In genomic region chr6:42393339-42393738, GRCh38 we compare ENCODE assay signal across 22 cellular contexts. TPM values are rescaled to one million over a fixed set of nuclear protein-coding genes. Genes with fewer than 3 reads are reported as not detected.
DNase-seq lines count a peak whose midpoint lies in the region; ATAC-seq, FAIRE-seq and TF ChIP-seq lines count a peak whose summit lies in the region.
"Had no signal": no experiment of that assay in that cellular context is flagged by ENCODE, and none has a peak within 500 bp of the region (broad histone marks: within the 10 kb centered on the region; RNA-seq: fewer than 3 reads in every experiment).

No MANE protein-coding gene starts in this region.

- no peak for TF ChIP-seq RAD21 in GM12878 (IDR thresholded peaks at IDR 0.05; ENCODE audit: insufficient read depth, low read depth, low read length)

- BruUV-seq in GM12878 (replicated peaks; lab: Mats Ljungman, UMichigan) = no TSS peak

- WGBS in GM12878 (ENCODE audit: insufficient coverage, insufficient replicate concordance, low lambda C conversion rate, missing lambda C conversion rate) = 10% methylated on average over 3 of the region's 3 CpGs
- 81 to 100% methylated on average over 2 to 3 of the region's 3 CpGs for WGBS in gastroesophageal sphincter (ENCODE audit: low coverage in 1 of 2), 2 donors
- WGBS in smooth muscle cell (ENCODE audit: low lambda C conversion rate) = 91% methylated on average over 3 of the region's 3 CpGs

- TF ChIP-seq POLR2A in GM12878 (IDR thresholded peaks at IDR 0.05; ENCODE audit: low read depth, low read length) = no peak
- no peak for TF ChIP-seq POLR2A in gastroesophageal sphincter (IDR thresholded peaks at IDR 0.05)

- peaks cover 97% of the 10 kb centered on the region for H3K4me1 Mint-ChIP-seq in CD4-positive, alpha-beta T cell (ENCODE audit: low read depth)
- peaks cover 30% of the 10 kb centered on the region for H3K4me1 Mint-ChIP-seq in nephron

- no peaks in the 10 kb centered on the region for H3F3A ChIP-seq in smooth muscle cell (ENCODE audit: low read depth)

- CTCF ChIA-PET in CD4-positive, alpha-beta T cell (lab: Charles Lee) = interaction anchor here (0.7 kb wide), 1 partner anchor 48 kb away, joined by 3 read pairs; no protein-coding TSS in a partner anchor
- CTCF ChIA-PET in GM12878 (lab: Yijun Ruan, JAX) = no interaction called here

- H3K4me1 ChIP-seq in GM12878 (ENCODE audit: control insufficient read depth, insufficient read depth, low read length) = peaks cover 35% of the 10 kb centered on the region
- H3K4me1 ChIP-seq in gastroesophageal sphincter = no peaks in the 10 kb centered on the region
- H3K4me1 ChIP-seq in smooth muscle cell (ENCODE audit: low read depth) = peaks cover 2% of the 10 kb centered on the region
- H3K4me1 ChIP-seq: gastrocnemius medialis, parathyroid adenoma, tibial artery had no signal

- H2AFZ ChIP-seq in GM12878 (ENCODE audit: control insufficient read depth, low read depth, low read length) = no peak overlapping the region
- no peak overlapping the region for H2AFZ ChIP-seq in smooth muscle cell (ENCODE audit: low read depth)
- H2AFZ ChIP-seq: parathyroid adenoma had no signal

- RAD21 ChIA-PET in GM12878 (lab: Charles Lee; ENCODE audit: unreplicated experiment) = interaction anchor here (0.6 to 1.9 kb wide), 3 partner anchors 10 to 154 kb away, joined by 3 to 5 read pairs (median 3); no protein-coding TSS in a partner anchor

- no peaks in the 10 kb centered on the region for H3K9me3 Mint-ChIP-seq in CD4-positive, alpha-beta T cell
- no peaks in the 10 kb centered on the region for H3K9me3 Mint-ChIP-seq in nephron
- H3K9me3 Mint-ChIP-seq: IgD-negative memory B cell had no signal

- no peak overlapping the region for H3K4me2 ChIP-seq in GM12878 (ENCODE audit: control insufficient read depth, insufficient read depth)
- no peak overlapping the region for H3K4me2 ChIP-seq in smooth muscle cell

- SMC1A ChIA-PET in GM12878 (lab: Charles Lee; ENCODE audit: uncharacterized antibody, unreplicated experiment) = interaction anchor here (0.9 to 6.5 kb wide), 6 partner anchors 15 to 154 kb away, joined by 3 to 65 read pairs (median 6); no protein-coding TSS in a partner anchor

- H3K36me3 Mint-ChIP-seq in CD4-positive, alpha-beta T cell (ENCODE audit: low read depth) = peaks cover 1% of the 10 kb centered on the region
- no peaks in the 10 kb centered on the region for H3K36me3 Mint-ChIP-seq in nephron (ENCODE audit: low read depth)
- H3K36me3 Mint-ChIP-seq: IgD-negative memory B cell had no signal

- TF ChIP-seq EP300 in GM12878 (IDR thresholded peaks at IDR 0.05; ENCODE audit: borderline replicate concordance in 1 of 2, control insufficient read depth in 1 of 2, low read depth in 2 of 2, low read length in 2 of 2) = no peak
- TF ChIP-seq EP300 in gastroesophageal sphincter (IDR thresholded peaks at IDR 0.05) = no peak

- peak overlapping the region; percentile 99 for H3K27ac Mint-ChIP-seq in CD4-positive, alpha-beta T cell
- peak overlapping the region; percentile 13 to 31 (median 30) for H3K27ac Mint-ChIP-seq in nephron

- peak; percentile 6 for DNase-seq in NCI-H2171 treated with DMSO at 0.1 percent for 48 hours (lab: John Stamatoyannopoulos, UW)
- no peak for DNase-seq in NCI-H2171 (lab: John Stamatoyannopoulos, UW)
- DNase-seq in CD4-positive, alpha-beta T cell = no peak
- DNase-seq in GM12878 (ENCODE audit: low read depth, low spot score) = no peak
- DNase-seq in smooth muscle cell (lab: John Stamatoyannopoulos, UW; ENCODE audit: unreplicated experiment) = no peak
- DNase-seq in stimulated activated naive CD4-positive, alpha-beta T cell treated with Interleukin-2 at 50 U/mL for 16 hours (lab: John Stamatoyannopoulos, UW) = no peak
- DNase-seq: 8988T; activated naive CD4-positive, alpha-beta T cell; DMS 273 treated with DMSO at 0.1 percent for 48 hours; erythroblast; gastrocnemius medialis; left ventricle myocardium superior; MM.1S; NCI-H446; NK-92 treated with Interleukin-12 subunit alpha and Interleukin-12 subunit beta, amount 100 ng/mL, for 24 hours; stimulated activated CD4-positive, alpha-beta T cell treated with anti-CD3 and anti-CD28 coated beads, Interleukin-4, amount 100 ng/mL, for 4 hours had no signal

- ATAC-seq in CD4-positive, alpha-beta T cell (ENCODE audit: poor library complexity) = no peak
- no peak for ATAC-seq in GM12878
- no peak for ATAC-seq in gastroesophageal sphincter
- ATAC-seq: gastrocnemius medialis, left ventricle myocardium superior had no signal

- in situ Hi-C loops in GM12878 (cut with MboI) = no loop called here

- no peak for FAIRE-seq in GM12878 (lab: Jason Lieb, UNC)

- intact Hi-C loops in CD4-positive, alpha-beta T cell (cut with DNase I, micrococcal nuclease) = loop anchor here in 1 of 2 experiments (5.0 kb wide), 1 partner anchor 59 kb away; the partner anchor contains the start of gene TRERF1
- intact Hi-C loops in GM12878 (cut with micrococcal nuclease; ENCODE audit: unreplicated experiment) = no loop called here

- peak overlapping the region; percentile 49 for H3K4me3 Mint-ChIP-seq in CD4-positive, alpha-beta T cell
- no peak overlapping the region for H3K4me3 Mint-ChIP-seq in nephron

- no peaks in the 10 kb centered on the region for H3K27me3 Mint-ChIP-seq in CD4-positive, alpha-beta T cell
- H3K27me3 Mint-ChIP-seq in nephron (ENCODE audit: low read depth) = no peaks in the 10 kb centered on the region

- peak overlapping the region; percentile 13 for H3K27ac ChIP-seq in CD4-positive, alpha-beta T cell (ENCODE audit: low read depth, low read length)
- H3K27ac ChIP-seq in GM12878 (ENCODE audit: control insufficient read depth, insufficient read depth) (no peak overlapping the region), gastroesophageal sphincter (no peak overlapping the region), smooth muscle cell (ENCODE audit: low read depth) (no peak overlapping the region)
- H3K27ac ChIP-seq: gastrocnemius medialis, parathyroid adenoma, tibial artery had no signal

- no peaks in the 10 kb centered on the region for H3K27me3 ChIP-seq in CD4-positive, alpha-beta T cell (ENCODE audit: control insufficient read depth, insufficient read depth, low read length)
- H3K27me3 ChIP-seq in GM12878 (replicated peaks in 1 of 2; ENCODE audit: control insufficient read depth in 2 of 2, insufficient read depth in 2 of 2, low read length in 1 of 2) = no peaks in the 10 kb centered on the region
- H3K27me3 ChIP-seq in gastroesophageal sphincter = no peaks in the 10 kb centered on the region
- H3K27me3 ChIP-seq in smooth muscle cell (ENCODE audit: low read depth) = no peaks in the 10 kb centered on the region
- H3K27me3 ChIP-seq: gastrocnemius medialis, tibial artery had no signal

- POLR2A ChIA-PET in CD4-positive, alpha-beta T cell (lab: Charles Lee) = interaction anchor here (0.7 to 7.9 kb wide), 4 partner anchors 9 to 58 kb away, joined by 3 to 178 read pairs (median 4); partner anchors contain the start of gene TRERF1
- POLR2A ChIA-PET in GM12878 (lab: Charles Lee) = interaction anchor here (0.6 kb wide), 1 partner anchor 40 kb away, joined by 4 read pairs; no protein-coding TSS in a partner anchor

- no peaks in the 10 kb centered on the region for H3K9me3 ChIP-seq in CD4-positive, alpha-beta T cell (ENCODE audit: control insufficient read depth, low read length)
- H3K9me3 ChIP-seq in GM12878 (replicated peaks; ENCODE audit: control insufficient read depth, insufficient read depth, low read length) (no peaks in the 10 kb centered on the region), gastroesophageal sphincter (no peaks in the 10 kb centered on the region), smooth muscle cell (replicated peaks; ENCODE audit: low read depth) (no peaks in the 10 kb centered on the region)
- H3K9me3 ChIP-seq: gastrocnemius medialis, tibial artery had no signal

- H3K79me2 ChIP-seq in GM12878 (ENCODE audit: control insufficient read depth, insufficient read depth, low read length) = peaks cover 20% of the 10 kb centered on the region
- peaks cover 13% of the 10 kb centered on the region for H3K79me2 ChIP-seq in smooth muscle cell (ENCODE audit: low read depth)

- 0 out of 4 replicates have a peak, but pooled peaks cover 0 to under 1% of the 10 kb centered on the region in 2 experiments for H3K36me3 ChIP-seq in GM12878 (ENCODE audit: control insufficient read depth in 2 of 2, insufficient read depth in 2 of 2, low read length in 1 of 2)
- no peaks in the 10 kb centered on the region for H3K36me3 ChIP-seq in gastroesophageal sphincter
- H3K36me3 ChIP-seq in smooth muscle cell (ENCODE audit: low read depth) = no peaks in the 10 kb centered on the region
- H3K36me3 ChIP-seq: gastrocnemius medialis, tibial artery had no signal

- no peak for TF ChIP-seq CTCF in CD4-positive, alpha-beta T cell (IDR thresholded peaks at IDR 0.05)
- TF ChIP-seq CTCF in GM12878 (IDR thresholded peaks at IDR 0.05 in 2 of 3, conservative IDR thresholded peaks at IDR 0.05 in 1 of 3; ENCODE audit: control insufficient read depth in 2 of 3, extremely low read depth in 1 of 3, insufficient read depth in 1 of 3, low read depth in 3 of 3, low read length in 3 of 3) = no peak
- TF ChIP-seq CTCF in nephron (IDR thresholded peaks at IDR 0.05; ENCODE audit: unreplicated experiment in 3 of 3) = no peak
- TF ChIP-seq CTCF in gastroesophageal sphincter (IDR thresholded peaks at IDR 0.05) = no peak
- no peak for TF ChIP-seq CTCF in smooth muscle cell (IDR thresholded peaks at IDR 0.05; ENCODE audit: borderline replicate concordance, insufficient read depth, poor library complexity, severe bottlenecking)

- no peak overlapping the region for H3K4me3 ChIP-seq in GM12878
- H3K4me3 ChIP-seq in gastroesophageal sphincter = no peak overlapping the region
- H3K4me3 ChIP-seq in smooth muscle cell = no peak overlapping the region
- H3K4me3 ChIP-seq: gastrocnemius medialis, skin epidermis, tibial artery had no signal

- H4K20me1 ChIP-seq in GM12878 (ENCODE audit: control insufficient read depth, insufficient read depth) = no peaks in the 10 kb centered on the region
- peaks cover 29% of the 10 kb centered on the region for H4K20me1 ChIP-seq in smooth muscle cell (ENCODE audit: low read depth)

- H3K9ac ChIP-seq in GM12878 (ENCODE audit: control insufficient read depth, insufficient read depth, low read length) (no peak overlapping the region), smooth muscle cell (ENCODE audit: low read depth) (no peak overlapping the region)
- H3K9ac ChIP-seq: parathyroid adenoma had no signal

RNA-seq across cellular contexts. Expression of gene TRERF1, which starts 58.4 kb away (rescaled TPM):
- total RNA-seq in CD4-positive, alpha-beta T cell = 10 to 100 TPM; 31.0 to 31.7 TPM
- total RNA-seq in GM12878 (2013; cell fraction: nucleolus; rRNA removed) = 18.5 and 22.0 TPM in 2 replicates
- total RNA-seq in GM12878 (2014; rRNA removed) (10.1 and 10.7 TPM in 2 replicates), GM12878 (2014; rRNA removed; fragmentation: Illumina TruSeq; extraction: Trizol) (7.5 and 7.9 TPM in 2 replicates), GM12878 (2021) (19.4 and 19.5 TPM in 2 replicates), gastroesophageal sphincter (1 to 10 TPM; 3.2 to 7.4 (median 5.4) TPM), smooth muscle cell (3.5 and 3.7 TPM in 2 replicates)
- polyA plus RNA-seq in GM12878 (2011; ENCODE audit: low read depth) = 3.9 TPM
- polyA plus RNA-seq in GM12878 (2011; rRNA removed) (1.9 and 2.3 TPM in 2 replicates), GM12878 (2014; fragmentation: Illumina TruSeq; extraction: Trizol) (12.7 and 13.6 TPM in 2 replicates), GM12878 (2014; fragmentation: Nextera tagmentation; extraction: Ambion mirVana) (1 to 10 TPM; 2.2 to 2.6 TPM), GM12878 (2014; rRNA removed) (11.7 and 15.0 TPM in 2 replicates), GM12878 (2016; fragmentation: Nextera tagmentation; extraction: Ambion mirVana) (1 to 10 TPM; 5.5 to 6.6 TPM), smooth muscle cell (4.5 and 5.3 TPM in 2 replicates)
- polyA plus RNA-seq in GM12878 (2011; cell fraction: cytosol; rRNA removed) = 1.9 and 2.1 TPM in 2 replicates
- polyA plus RNA-seq in GM12878 (2011; cell fraction: nucleus; rRNA removed) = 5.0 and 6.6 TPM in 2 replicates
- 6.3 and 7.2 TPM in 2 replicates for polyA plus RNA-seq in GM12878 (2012)
- 2.2 and 3.4 TPM in 2 replicates for polyA minus RNA-seq in GM12878 (2011; rRNA and poly(A)+ RNA removed)
- 1.7 and 2.7 TPM in 2 replicates for polyA minus RNA-seq in GM12878 (2011; cell fraction: cytosol; rRNA and poly(A)+ RNA removed)
- 1.3 and 2.6 TPM in 2 replicates for polyA minus RNA-seq in GM12878 (2011; cell fraction: nucleus; rRNA and poly(A)+ RNA removed)
